Comparison of ENCODE assay signal across 19 cellular contexts in genomic region chr11:112625816-112626215, GRCh38.
A peak's percentile ranks its signal among the peaks of the same experiment; 100 is the strongest.
DNase-seq lines count a peak whose midpoint lies in the region; ATAC-seq, FAIRE-seq and TF ChIP-seq lines count a peak whose summit lies in the region.
"Had no signal": no experiment of that assay in that cellular context is flagged by ENCODE, and none has a peak within 500 bp of the region (broad histone marks: within the 10 kb centered on the region; RNA-seq: fewer than 3 reads in every experiment).

No MANE protein-coding gene starts in this region.

- no peaks in the 10 kb centered on the region for H3K36me3 ChIP-seq in RWPE2 (ENCODE audit: low read depth)
- H3K36me3 ChIP-seq in esophagus muscularis mucosa: no peaks in the 10 kb centered on the region

- peaks cover 7% of the 10 kb centered on the region for H3K4me1 ChIP-seq in RWPE2 (ENCODE audit: insufficient read depth, poor library complexity, severe bottlenecking)
- no peaks in the 10 kb centered on the region for H3K4me1 ChIP-seq in esophagus muscularis mucosa

- no peak for TF ChIP-seq POLR2A in GM12891 (IDR thresholded peaks at IDR 0.05; ENCODE audit: low read depth, low read length)
- no peak for TF ChIP-seq POLR2A in esophagus muscularis mucosa (IDR thresholded peaks at IDR 0.05; ENCODE audit: low read depth)

- no peak for TF ChIP-seq EP300 in esophagus muscularis mucosa (IDR thresholded peaks at IDR 0.05)

- DNase-seq in GM12891 (ENCODE audit: insufficient read length, low spot score) (no peak), NCI-H187 treated with DMSO at 0.1 percent for 48 hours (lab: John Stamatoyannopoulos, UW) (peak; percentile 62), RWPE2 (ENCODE audit: low spot score) (no peak), esophagus muscularis mucosa (ENCODE audit: extremely low spot score) (peak; percentile 24), cerebellar cortex (ENCODE audit: low spot score) (no peak), NCI-H2107 treated with DMSO at 0.1 percent for 48 hours (lab: John Stamatoyannopoulos, UW; ENCODE audit: unreplicated experiment) (no peak), SIG-M5 treated with dmso at 0.1 percent for 504 hours (lab: John Stamatoyannopoulos, UW; ENCODE audit: unreplicated experiment) (no peak), foreskin melanocyte (no peak)
- DNase-seq: EL, GM23248, IMR-90, Karpas-422, MM.1S, NCI-H1105 treated with DMSO at 0.1 percent for 48 hours, NCI-H2029, NCI-H524, RPMI8226, SW 1271 had no signal

- no peak for TF ChIP-seq CTCF in RWPE2 (IDR thresholded peaks at IDR 0.05; ENCODE audit: poor library complexity, severe bottlenecking)
- no peak for TF ChIP-seq CTCF in esophagus muscularis mucosa (IDR thresholded peaks at IDR 0.05)

- H3K9me3 ChIP-seq in RWPE2 (ENCODE audit: severe bottlenecking) (no peaks in the 10 kb centered on the region), esophagus muscularis mucosa (no peaks in the 10 kb centered on the region)

- H3K27me3 ChIP-seq in RWPE2 (ENCODE audit: insufficient read depth, poor library complexity, severe bottlenecking): no peaks in the 10 kb centered on the region
- no peaks in the 10 kb centered on the region for H3K27me3 ChIP-seq in esophagus muscularis mucosa

- peak; percentile 31 for FAIRE-seq in GM12891 (lab: Jason Lieb, UNC)

- no peak overlapping the region for H3K4me3 ChIP-seq in RWPE2 (ENCODE audit: severe bottlenecking)
- H3K4me3 ChIP-seq in esophagus muscularis mucosa: no peak overlapping the region
- H3K4me3 ChIP-seq: GM23248 had no signal

- peak; percentile 51 for ATAC-seq in RWPE2 (ENCODE audit: low read depth)

- 92% methylated on average over 3 of the region's 3 CpGs for WGBS in esophagus muscularis mucosa

- H3K27ac ChIP-seq in RWPE2 (ENCODE audit: poor library complexity, severe bottlenecking) (no peak overlapping the region), esophagus muscularis mucosa (replicated peaks in 1 of 4) (no peak overlapping the region)
- H3K27ac ChIP-seq: C4-2B, GM23248 had no signal

- intact Hi-C loops in esophagus muscularis mucosa (cut with DNase I): no loop called here

TF ChIP-seq in GM12891, 5 proteins besides CTCF, POLR2A, EP300 and RAD21:
- TF ChIP-seq TAF1 (IDR thresholded peaks at IDR 0.05; ENCODE audit: low read depth, low read length): no peak
- no peak for TF ChIP-seq POLR2AphosphoS5 (IDR thresholded peaks at IDR 0.05; ENCODE audit: low read depth, low read length)
- TF ChIP-seq PAX5 (IDR thresholded peaks at IDR 0.05; ENCODE audit: insufficient read depth, low read length, severe bottlenecking): no peak
- no peak for TF ChIP-seq SPI1 (IDR thresholded peaks at IDR 0.05; ENCODE audit: low read depth, low read length)
- TF ChIP-seq POU2F2 (IDR thresholded peaks at IDR 0.05; ENCODE audit: low read depth, low read length): no peak

Comparison
In these comparisons a context has a peak if more than half of its experiments do, and no peak if none do; other contexts are left out.
1. DNase-seq: peak in NCI-H187 treated with DMSO at 0.1 percent for 48 hours (single experiment) and esophagus muscularis mucosa (single experiment); none in GM12891 (single experiment), RWPE2 (single experiment), cerebellar cortex (single experiment), NCI-H2107 treated with DMSO at 0.1 percent for 48 hours (single experiment), SIG-M5 treated with dmso at 0.1 percent for 504 hours (single experiment) and foreskin melanocyte (single experiment).